Comparison of ENCODE assay signal across 1 cellular context in the genomic region with DNA sequence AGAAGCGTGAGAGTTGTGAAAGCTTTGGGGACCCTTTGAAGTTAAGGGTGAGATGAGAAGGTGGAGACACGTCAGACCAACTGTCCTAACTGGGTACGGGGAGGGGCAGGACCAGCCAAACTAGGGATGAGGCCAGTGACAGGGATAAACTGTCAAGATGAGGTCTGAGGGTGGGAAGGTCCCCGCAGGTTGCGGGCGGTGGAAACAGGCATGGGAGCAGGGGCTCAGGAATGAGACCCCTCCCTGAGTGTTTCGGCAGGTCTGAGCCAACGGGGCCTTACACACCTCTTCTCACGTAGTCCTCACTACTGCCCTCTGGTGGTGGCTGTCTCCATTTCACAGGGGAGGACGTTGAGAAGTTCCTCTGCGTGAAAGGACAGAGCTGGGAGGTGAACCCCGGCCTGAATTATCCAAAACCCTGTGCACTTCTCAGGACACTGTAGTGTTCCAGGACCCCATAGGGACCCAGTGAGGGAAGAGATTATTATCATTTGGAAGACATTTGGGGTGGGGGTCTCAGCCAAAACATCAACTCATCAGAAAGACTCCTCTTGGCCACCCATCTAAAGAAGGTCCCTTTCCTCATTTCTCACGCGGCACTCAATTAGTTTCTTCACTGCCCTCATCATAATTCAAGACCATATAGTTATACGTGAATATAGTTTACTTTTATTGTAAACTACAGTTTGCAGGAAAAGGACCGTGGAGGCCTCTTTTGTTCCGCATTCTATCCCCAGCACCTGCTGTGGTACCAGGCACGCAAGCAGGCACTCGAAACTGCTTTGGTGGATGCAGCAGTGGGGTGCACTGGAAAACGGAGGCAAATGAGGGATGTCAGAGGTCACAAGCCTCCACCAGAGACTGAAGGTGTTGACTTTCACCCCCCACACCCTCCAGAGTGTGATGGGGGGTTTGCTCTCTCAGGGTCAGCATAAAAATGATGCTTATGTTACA.
TF ChIP-seq lines count a peak whose summit lies in the region.

No MANE protein-coding gene starts in this region.

TF ChIP-seq in GM12878, 131 proteins besides CTCF, POLR2A, EP300 and RAD21 (continued from another document):
- TF ChIP-seq, protein P1, sequence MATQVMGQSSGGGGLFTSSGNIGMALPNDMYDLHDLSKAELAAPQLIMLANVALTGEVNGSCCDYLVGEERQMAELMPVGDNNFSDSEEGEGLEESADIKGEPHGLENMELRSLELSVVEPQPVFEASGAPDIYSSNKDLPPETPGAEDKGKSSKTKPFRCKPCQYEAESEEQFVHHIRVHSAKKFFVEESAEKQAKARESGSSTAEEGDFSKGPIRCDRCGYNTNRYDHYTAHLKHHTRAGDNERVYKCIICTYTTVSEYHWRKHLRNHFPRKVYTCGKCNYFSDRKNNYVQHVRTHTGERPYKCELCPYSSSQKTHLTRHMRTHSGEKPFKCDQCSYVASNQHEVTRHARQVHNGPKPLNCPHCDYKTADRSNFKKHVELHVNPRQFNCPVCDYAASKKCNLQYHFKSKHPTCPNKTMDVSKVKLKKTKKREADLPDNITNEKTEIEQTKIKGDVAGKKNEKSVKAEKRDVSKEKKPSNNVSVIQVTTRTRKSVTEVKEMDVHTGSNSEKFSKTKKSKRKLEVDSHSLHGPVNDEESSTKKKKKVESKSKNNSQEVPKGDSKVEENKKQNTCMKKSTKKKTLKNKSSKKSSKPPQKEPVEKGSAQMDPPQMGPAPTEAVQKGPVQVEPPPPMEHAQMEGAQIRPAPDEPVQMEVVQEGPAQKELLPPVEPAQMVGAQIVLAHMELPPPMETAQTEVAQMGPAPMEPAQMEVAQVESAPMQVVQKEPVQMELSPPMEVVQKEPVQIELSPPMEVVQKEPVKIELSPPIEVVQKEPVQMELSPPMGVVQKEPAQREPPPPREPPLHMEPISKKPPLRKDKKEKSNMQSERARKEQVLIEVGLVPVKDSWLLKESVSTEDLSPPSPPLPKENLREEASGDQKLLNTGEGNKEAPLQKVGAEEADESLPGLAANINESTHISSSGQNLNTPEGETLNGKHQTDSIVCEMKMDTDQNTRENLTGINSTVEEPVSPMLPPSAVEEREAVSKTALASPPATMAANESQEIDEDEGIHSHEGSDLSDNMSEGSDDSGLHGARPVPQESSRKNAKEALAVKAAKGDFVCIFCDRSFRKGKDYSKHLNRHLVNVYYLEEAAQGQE (IDR thresholded peaks at IDR 0.05; ENCODE audit: low read depth, low read length), result no peak
- no peak for TF ChIP-seq TCF3 (IDR thresholded peaks at IDR 0.05; ENCODE audit: borderline replicate concordance, insufficient read depth, low read depth, low read length)
- TF ChIP-seq POU2F2 (IDR thresholded peaks at IDR 0.05; ENCODE audit: borderline replicate concordance, low read depth, low read length), result no peak
- TF ChIP-seq BRCA1 (IDR thresholded peaks at IDR 0.05; ENCODE audit: low read depth, low read length), result no peak
- TF ChIP-seq NR2F1 (conservative IDR thresholded peaks at IDR 0.05), result no peak; the same call in 1 of the 2 replicates
- no peak for TF ChIP-seq ZNF274 (IDR thresholded peaks at IDR 0.05; ENCODE audit: insufficient read depth, insufficient read length)
- TF ChIP-seq, protein P2, sequence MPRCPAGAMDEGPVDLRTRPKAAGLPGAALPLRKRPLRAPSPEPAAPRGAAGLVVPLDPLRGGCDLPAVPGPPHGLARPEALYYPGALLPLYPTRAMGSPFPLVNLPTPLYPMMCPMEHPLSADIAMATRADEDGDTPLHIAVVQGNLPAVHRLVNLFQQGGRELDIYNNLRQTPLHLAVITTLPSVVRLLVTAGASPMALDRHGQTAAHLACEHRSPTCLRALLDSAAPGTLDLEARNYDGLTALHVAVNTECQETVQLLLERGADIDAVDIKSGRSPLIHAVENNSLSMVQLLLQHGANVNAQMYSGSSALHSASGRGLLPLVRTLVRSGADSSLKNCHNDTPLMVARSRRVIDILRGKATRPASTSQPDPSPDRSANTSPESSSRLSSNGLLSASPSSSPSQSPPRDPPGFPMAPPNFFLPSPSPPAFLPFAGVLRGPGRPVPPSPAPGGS (IDR thresholded peaks at IDR 0.05; ENCODE audit: borderline replicate concordance, insufficient read depth, low read depth, low read length, poor library complexity, severe bottlenecking), result no peak
- TF ChIP-seq, protein P3, sequence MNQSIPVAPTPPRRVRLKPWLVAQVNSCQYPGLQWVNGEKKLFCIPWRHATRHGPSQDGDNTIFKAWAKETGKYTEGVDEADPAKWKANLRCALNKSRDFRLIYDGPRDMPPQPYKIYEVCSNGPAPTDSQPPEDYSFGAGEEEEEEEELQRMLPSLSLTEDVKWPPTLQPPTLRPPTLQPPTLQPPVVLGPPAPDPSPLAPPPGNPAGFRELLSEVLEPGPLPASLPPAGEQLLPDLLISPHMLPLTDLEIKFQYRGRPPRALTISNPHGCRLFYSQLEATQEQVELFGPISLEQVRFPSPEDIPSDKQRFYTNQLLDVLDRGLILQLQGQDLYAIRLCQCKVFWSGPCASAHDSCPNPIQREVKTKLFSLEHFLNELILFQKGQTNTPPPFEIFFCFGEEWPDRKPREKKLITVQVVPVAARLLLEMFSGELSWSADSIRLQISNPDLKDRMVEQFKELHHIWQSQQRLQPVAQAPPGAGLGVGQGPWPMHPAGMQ (IDR thresholded peaks at IDR 0.05; ENCODE audit: borderline replicate concordance), result no peak
- TF ChIP-seq TCF12 (IDR thresholded peaks at IDR 0.05; ENCODE audit: low read depth, low read length), result peak; percentile 78; the same call in 1 of the 2 replicates
- 0 out of 2 replicates have a peak, but pooled peaks have one; percentile 19 for TF ChIP-seq POLR2AphosphoS5 (IDR thresholded peaks at IDR 0.05; ENCODE audit: low read length)
- no peak for TF ChIP-seq POLR2AphosphoS2 (IDR thresholded peaks at IDR 0.05; ENCODE audit: low read depth, low read length)
- no peak for TF ChIP-seq ZZZ3 (IDR thresholded peaks at IDR 0.05; ENCODE audit: control insufficient read depth, insufficient read length, low read depth)
- no peak for TF ChIP-seq NR2C2 (IDR thresholded peaks at IDR 0.05; ENCODE audit: borderline replicate concordance, control insufficient read depth, insufficient read length, low read depth)
- TF ChIP-seq RAD51 (IDR thresholded peaks at IDR 0.05), result no peak
- no peak for TF ChIP-seq CBX3 (IDR thresholded peaks at IDR 0.05; ENCODE audit: borderline replicate concordance, low read depth)
- TF ChIP-seq SIX5 (IDR thresholded peaks at IDR 0.05; ENCODE audit: low read depth, low read length, severe bottlenecking), result no peak
- TF ChIP-seq, protein P4, sequence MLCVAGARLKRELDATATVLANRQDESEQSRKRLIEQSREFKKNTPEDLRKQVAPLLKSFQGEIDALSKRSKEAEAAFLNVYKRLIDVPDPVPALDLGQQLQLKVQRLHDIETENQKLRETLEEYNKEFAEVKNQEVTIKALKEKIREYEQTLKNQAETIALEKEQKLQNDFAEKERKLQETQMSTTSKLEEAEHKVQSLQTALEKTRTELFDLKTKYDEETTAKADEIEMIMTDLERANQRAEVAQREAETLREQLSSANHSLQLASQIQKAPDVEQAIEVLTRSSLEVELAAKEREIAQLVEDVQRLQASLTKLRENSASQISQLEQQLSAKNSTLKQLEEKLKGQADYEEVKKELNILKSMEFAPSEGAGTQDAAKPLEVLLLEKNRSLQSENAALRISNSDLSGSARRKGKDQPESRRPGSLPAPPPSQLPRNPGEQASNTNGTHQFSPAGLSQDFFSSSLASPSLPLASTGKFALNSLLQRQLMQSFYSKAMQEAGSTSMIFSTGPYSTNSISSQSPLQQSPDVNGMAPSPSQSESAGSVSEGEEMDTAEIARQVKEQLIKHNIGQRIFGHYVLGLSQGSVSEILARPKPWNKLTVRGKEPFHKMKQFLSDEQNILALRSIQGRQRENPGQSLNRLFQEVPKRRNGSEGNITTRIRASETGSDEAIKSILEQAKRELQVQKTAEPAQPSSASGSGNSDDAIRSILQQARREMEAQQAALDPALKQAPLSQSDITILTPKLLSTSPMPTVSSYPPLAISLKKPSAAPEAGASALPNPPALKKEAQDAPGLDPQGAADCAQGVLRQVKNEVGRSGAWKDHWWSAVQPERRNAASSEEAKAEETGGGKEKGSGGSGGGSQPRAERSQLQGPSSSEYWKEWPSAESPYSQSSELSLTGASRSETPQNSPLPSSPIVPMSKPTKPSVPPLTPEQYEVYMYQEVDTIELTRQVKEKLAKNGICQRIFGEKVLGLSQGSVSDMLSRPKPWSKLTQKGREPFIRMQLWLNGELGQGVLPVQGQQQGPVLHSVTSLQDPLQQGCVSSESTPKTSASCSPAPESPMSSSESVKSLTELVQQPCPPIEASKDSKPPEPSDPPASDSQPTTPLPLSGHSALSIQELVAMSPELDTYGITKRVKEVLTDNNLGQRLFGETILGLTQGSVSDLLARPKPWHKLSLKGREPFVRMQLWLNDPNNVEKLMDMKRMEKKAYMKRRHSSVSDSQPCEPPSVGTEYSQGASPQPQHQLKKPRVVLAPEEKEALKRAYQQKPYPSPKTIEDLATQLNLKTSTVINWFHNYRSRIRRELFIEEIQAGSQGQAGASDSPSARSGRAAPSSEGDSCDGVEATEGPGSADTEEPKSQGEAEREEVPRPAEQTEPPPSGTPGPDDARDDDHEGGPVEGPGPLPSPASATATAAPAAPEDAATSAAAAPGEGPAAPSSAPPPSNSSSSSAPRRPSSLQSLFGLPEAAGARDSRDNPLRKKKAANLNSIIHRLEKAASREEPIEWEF (IDR thresholded peaks at IDR 0.05; ENCODE audit: insufficient replicate concordance, low read depth, low read length), result no peak
- TF ChIP-seq, protein P5, sequence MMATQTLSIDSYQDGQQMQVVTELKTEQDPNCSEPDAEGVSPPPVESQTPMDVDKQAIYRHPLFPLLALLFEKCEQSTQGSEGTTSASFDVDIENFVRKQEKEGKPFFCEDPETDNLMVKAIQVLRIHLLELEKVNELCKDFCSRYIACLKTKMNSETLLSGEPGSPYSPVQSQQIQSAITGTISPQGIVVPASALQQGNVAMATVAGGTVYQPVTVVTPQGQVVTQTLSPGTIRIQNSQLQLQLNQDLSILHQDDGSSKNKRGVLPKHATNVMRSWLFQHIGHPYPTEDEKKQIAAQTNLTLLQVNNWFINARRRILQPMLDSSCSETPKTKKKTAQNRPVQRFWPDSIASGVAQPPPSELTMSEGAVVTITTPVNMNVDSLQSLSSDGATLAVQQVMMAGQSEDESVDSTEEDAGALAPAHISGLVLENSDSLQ (IDR thresholded peaks at IDR 0.05), result no peak
- TF ChIP-seq MYC (IDR thresholded peaks at IDR 0.05; ENCODE audit: insufficient read depth, insufficient read length, insufficient replicate concordance, low read length, severe bottlenecking), result no peak
- no peak for TF ChIP-seq FOXK2 (IDR thresholded peaks at IDR 0.05)
- no peak for TF ChIP-seq GATAD2B (conservative IDR thresholded peaks at IDR 0.05; ENCODE audit: low read depth)
- no peak for TF ChIP-seq KAT2A (conservative IDR thresholded peaks at IDR 0.05; ENCODE audit: control insufficient read depth, low read depth, low read length)
- 0 out of 2 replicates have a peak, but pooled peaks have one; percentile 26 for TF ChIP-seq LARP7 (IDR thresholded peaks at IDR 0.05)
- no peak for TF ChIP-seq WRNIP1 (IDR thresholded peaks at IDR 0.05; ENCODE audit: borderline replicate concordance, low read depth, low read length)
- no peak for TF ChIP-seq SMARCA5 (IDR thresholded peaks at IDR 0.05)
- TF ChIP-seq CREB1 (IDR thresholded peaks at IDR 0.05; ENCODE audit: low read depth), result no peak
- TF ChIP-seq, protein P6, sequence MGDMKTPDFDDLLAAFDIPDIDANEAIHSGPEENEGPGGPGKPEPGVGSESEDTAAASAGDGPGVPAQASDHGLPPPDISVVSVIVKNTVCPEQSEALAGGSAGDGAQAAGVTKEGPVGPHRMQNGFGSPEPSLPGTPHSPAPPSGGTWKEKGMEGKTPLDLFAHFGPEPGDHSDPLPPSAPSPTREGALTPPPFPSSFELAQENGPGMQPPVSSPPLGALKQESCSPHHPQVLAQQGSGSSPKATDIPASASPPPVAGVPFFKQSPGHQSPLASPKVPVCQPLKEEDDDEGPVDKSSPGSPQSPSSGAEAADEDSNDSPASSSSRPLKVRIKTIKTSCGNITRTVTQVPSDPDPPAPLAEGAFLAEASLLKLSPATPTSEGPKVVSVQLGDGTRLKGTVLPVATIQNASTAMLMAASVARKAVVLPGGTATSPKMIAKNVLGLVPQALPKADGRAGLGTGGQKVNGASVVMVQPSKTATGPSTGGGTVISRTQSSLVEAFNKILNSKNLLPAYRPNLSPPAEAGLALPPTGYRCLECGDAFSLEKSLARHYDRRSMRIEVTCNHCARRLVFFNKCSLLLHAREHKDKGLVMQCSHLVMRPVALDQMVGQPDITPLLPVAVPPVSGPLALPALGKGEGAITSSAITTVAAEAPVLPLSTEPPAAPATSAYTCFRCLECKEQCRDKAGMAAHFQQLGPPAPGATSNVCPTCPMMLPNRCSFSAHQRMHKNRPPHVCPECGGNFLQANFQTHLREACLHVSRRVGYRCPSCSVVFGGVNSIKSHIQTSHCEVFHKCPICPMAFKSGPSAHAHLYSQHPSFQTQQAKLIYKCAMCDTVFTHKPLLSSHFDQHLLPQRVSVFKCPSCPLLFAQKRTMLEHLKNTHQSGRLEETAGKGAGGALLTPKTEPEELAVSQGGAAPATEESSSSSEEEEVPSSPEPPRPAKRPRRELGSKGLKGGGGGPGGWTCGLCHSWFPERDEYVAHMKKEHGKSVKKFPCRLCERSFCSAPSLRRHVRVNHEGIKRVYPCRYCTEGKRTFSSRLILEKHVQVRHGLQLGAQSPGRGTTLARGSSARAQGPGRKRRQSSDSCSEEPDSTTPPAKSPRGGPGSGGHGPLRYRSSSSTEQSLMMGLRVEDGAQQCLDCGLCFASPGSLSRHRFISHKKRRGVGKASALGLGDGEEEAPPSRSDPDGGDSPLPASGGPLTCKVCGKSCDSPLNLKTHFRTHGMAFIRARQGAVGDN (IDR thresholded peaks at IDR 0.05), result no peak
- TF ChIP-seq YBX1 (IDR thresholded peaks at IDR 0.05), result no peak
TF ChIP-seq in GM12878: peak in this region for 11.
